9 cellular contexts compared by ENCODE assay signal in genomic region chr7:322111-322671, GRCh38. TPM values are rescaled to one million over a fixed set of nuclear protein-coding genes. Genes with fewer than 3 reads are reported as not detected.
DNase-seq lines count a peak whose midpoint lies in the region; ATAC-seq, FAIRE-seq and TF ChIP-seq lines count a peak whose summit lies in the region.
"Had no signal": no experiment of that assay in that cellular context is flagged by ENCODE, and none has a peak within 500 bp of the region (broad histone marks: within the 10 kb centered on the region; RNA-seq: fewer than 3 reads in every experiment).

No MANE protein-coding gene starts in this region.

- H3K79me2 ChIP-seq in MM.1S (ENCODE audit: low read length), result no peaks in the 10 kb centered on the region

- POLR2A ChIA-PET in A673 (lab: Charles Lee; ENCODE audit: low non-redundant PET), result no interaction called here

- no peak overlapping the region for H2AFZ ChIP-seq in MM.1S (ENCODE audit: low read length)

- H3K9me3 ChIP-seq in A673 (ENCODE audit: low read depth, low read length, poor library complexity, severe bottlenecking) (no peaks in the 10 kb centered on the region), MM.1S (replicated peaks; ENCODE audit: insufficient read depth, low read length) (no peaks in the 10 kb centered on the region)

- peak; percentile 97 for ATAC-seq in memory B cell (ENCODE audit: low read depth)

- H3K27me3 ChIP-seq in A673 (replicated peaks; ENCODE audit: insufficient read depth, low read depth, low read length, poor library complexity), result peaks cover 9% of the 10 kb centered on the region
- H3K27me3 ChIP-seq in MM.1S (replicated peaks; ENCODE audit: insufficient read depth, low read length), result no peaks in the 10 kb centered on the region; the same call in 1 of the 2 replicates

- H3K4me3 Mint-ChIP-seq in activated CD4-positive, alpha-beta T cell treated with anti-CD3 and anti-CD28 coated beads, Interleukin-2, amount 10 ng/mL, durations not matched to agents 24 days and 14 days, result no peak overlapping the region
- no peak overlapping the region for H3K4me3 Mint-ChIP-seq in memory B cell

- peak; percentile 82 for TF ChIP-seq CTCF in A673 (conservative IDR thresholded peaks at IDR 0.05; ENCODE audit: low read depth, low read length)
- TF ChIP-seq CTCF in GM12875 (IDR thresholded peaks at IDR 0.05; ENCODE audit: borderline replicate concordance, insufficient read depth, low read depth, low read length), result peak; percentile 85
- peak; percentile 47 for TF ChIP-seq CTCF in MM.1S (IDR thresholded peaks at IDR 0.05; ENCODE audit: low read length)
- peak; percentile 62 for TF ChIP-seq CTCF in choroid plexus epithelial cell (conservative IDR thresholded peaks at IDR 0.05; ENCODE audit: low read depth, low read length)

- FAIRE-seq in RCC 7860 (lab: Jason Lieb, UNC), result no peak

- H3K9me3 Mint-ChIP-seq in activated CD4-positive, alpha-beta T cell treated with anti-CD3 and anti-CD28 coated beads, Interleukin-2, amount 10 ng/mL, durations not matched to agents 24 days and 14 days, result no peaks in the 10 kb centered on the region
- peaks cover 2% of the 10 kb centered on the region for H3K9me3 Mint-ChIP-seq in memory B cell

- H4K20me1 ChIP-seq in MM.1S (ENCODE audit: insufficient read depth, low read length), result no peaks in the 10 kb centered on the region

- H3K27ac ChIP-seq in A673 (ENCODE audit: low read depth, low read length, poor library complexity, severe bottlenecking) (no peak overlapping the region), MM.1S (ENCODE audit: low read length) (no peak overlapping the region)

- intact Hi-C loops in A673 (cut with micrococcal nuclease; ENCODE audit: unreplicated experiment), result loop anchor here (2.0 to 10.0 kb wide), 2 partner anchors 551 to 863 kb away; no protein-coding TSS in a partner anchor
- intact Hi-C loops in activated CD4-positive, alpha-beta T cell treated with anti-CD3 and anti-CD28 coated beads, Interleukin-2, amount 10 ng/mL, durations not matched to agents 24 days and 14 days (cut with micrococcal nuclease), result loop anchor here (1.0 kb wide), 2 partner anchors 452 to 551 kb away; no protein-coding TSS in a partner anchor

- H3K36me3 ChIP-seq in A673 (ENCODE audit: insufficient read depth, low read length, poor library complexity, severe bottlenecking) (no peaks in the 10 kb centered on the region), MM.1S (replicated peaks; ENCODE audit: insufficient read depth, low read length) (no peaks in the 10 kb centered on the region)

- no peak overlapping the region for H3K9ac ChIP-seq in MM.1S (ENCODE audit: low read length)

- peaks cover 4% of the 10 kb centered on the region for H3K27me3 Mint-ChIP-seq in activated CD4-positive, alpha-beta T cell treated with anti-CD3 and anti-CD28 coated beads, Interleukin-2, amount 10 ng/mL, durations not matched to agents 24 days and 14 days
- peaks cover 18% of the 10 kb centered on the region for H3K27me3 Mint-ChIP-seq in memory B cell

- H3K36me3 Mint-ChIP-seq in activated CD4-positive, alpha-beta T cell treated with anti-CD3 and anti-CD28 coated beads, Interleukin-2, amount 10 ng/mL, durations not matched to agents 24 days and 14 days (ENCODE audit: low read depth), result no peaks in the 10 kb centered on the region
- H3K36me3 Mint-ChIP-seq in memory B cell, result peaks cover 2% of the 10 kb centered on the region

- DNase-seq in A673 (ENCODE audit: low spot score) (peak; percentile 55), MM.1S (peak; percentile 18), choroid plexus epithelial cell (ENCODE audit: low read depth) (peak; percentile 41), memory B cell (ENCODE audit: low spot score in 2 of 2) (peak; percentile 88 to 98), RCC 7860 (ENCODE audit: low spot score) (no peak)
- peak; percentile 97 for DNase-seq in activated CD4-positive, alpha-beta T cell treated with anti-CD3 and anti-CD28 coated beads, Interleukin-2, amount 10 ng/mL, durations not matched to agents 24 days and 14 days
- DNase-seq in stimulated activated CD8-positive, alpha-beta memory T cell treated with anti-CD3 and anti-CD28 coated beads, Interleukin-12 subunit alpha, Interleukin-12 subunit beta, amount 100 ng/mL, for 4 hours (ENCODE audit: low read depth), result peak; percentile 70

- H3K9me2 ChIP-seq in MM.1S (replicated peaks; ENCODE audit: insufficient read depth, low read length), result no peaks in the 10 kb centered on the region

- H3K4me1 Mint-ChIP-seq in activated CD4-positive, alpha-beta T cell treated with anti-CD3 and anti-CD28 coated beads, Interleukin-2, amount 10 ng/mL, durations not matched to agents 24 days and 14 days, result no peaks in the 10 kb centered on the region
- H3K4me1 Mint-ChIP-seq in memory B cell, result no peaks in the 10 kb centered on the region

- no peaks in the 10 kb centered on the region for H3F3A ChIP-seq in MM.1S (ENCODE audit: insufficient read depth, low read length)

- H3K4me1 ChIP-seq in A673 (ENCODE audit: insufficient read depth, low read length, poor library complexity, severe bottlenecking), result peaks cover 7% of the 10 kb centered on the region
- no peaks in the 10 kb centered on the region for H3K4me1 ChIP-seq in MM.1S (ENCODE audit: low read length)

- no TSS peak for BruUV-seq in A673 (replicated peaks; lab: Mats Ljungman, UMichigan)

- no peak overlapping the region for H3K4me2 ChIP-seq in MM.1S (ENCODE audit: low read depth, low read length)

- no peak overlapping the region for H3K4me3 ChIP-seq in A673 (ENCODE audit: low read depth, low read length, poor library complexity, severe bottlenecking)
- no peak overlapping the region for H3K4me3 ChIP-seq in GM12875 (ENCODE audit: low read depth, low read length)
- H3K4me3 ChIP-seq in MM.1S (ENCODE audit: low read length), result no peak overlapping the region
- no peak overlapping the region for H3K4me3 ChIP-seq in choroid plexus epithelial cell (ENCODE audit: low read depth, low read length)

- CTCF ChIA-PET in A673 (lab: Charles Lee), result interaction anchor here (0.7 kb wide), 1 partner anchor 11 kb away, joined by 3 read pairs; no protein-coding TSS in a partner anchor

- H3K27ac Mint-ChIP-seq in activated CD4-positive, alpha-beta T cell treated with anti-CD3 and anti-CD28 coated beads, Interleukin-2, amount 10 ng/mL, durations not matched to agents 24 days and 14 days, result no peak overlapping the region
- H3K27ac Mint-ChIP-seq in memory B cell, result no peak overlapping the region

RNA-seq across cellular contexts. Expression of gene FOXL3, which starts 32.2 kb away (rescaled TPM):
- total RNA-seq in A673 (2021), result not detected in 2 replicates
- total RNA-seq in activated CD4-positive, alpha-beta T cell treated with anti-CD3 and anti-CD28 coated beads, Interleukin-2, amount 10 ng/mL, durations not matched to agents 24 days and 14 days, result not detected in 2 replicates
- total RNA-seq: temporal lobe had no signal
